22 cellular contexts compared by ENCODE assay signal in genomic region chr2:190820416-190820815, GRCh38.
"Had no signal": no experiment of that assay in that cellular context is flagged by ENCODE, and none has a peak within 500 bp of the region (broad histone marks: within the 10 kb centered on the region; RNA-seq: fewer than 3 reads in every experiment).

No MANE protein-coding gene starts in this region.

- H3K9me3 Mint-ChIP-seq: activated CD8-positive, alpha-beta T cell treated with anti-CD3 and anti-CD28 coated beads for 36 hours had no signal

- H3K27me3 ChIP-seq: breast epithelium, Peyer's patch had no signal

- H3K27ac Mint-ChIP-seq: activated CD4-positive, alpha-beta T cell treated with anti-CD3 and anti-CD28 coated beads for 36 hours; activated CD8-positive, alpha-beta T cell treated with anti-CD3 and anti-CD28 coated beads for 36 hours; activated naive CD4-positive, alpha-beta T cell treated with anti-CD3 and anti-CD28 coated beads, Interleukin-2, amount 50 U/mL, for 24 hours; activated T-cell treated with anti-CD3 and anti-CD28 coated beads, Interleukin-2, amount 50 U/mL, for 72 hours; activated T-helper 2 cell treated with anti-CD3 and anti-CD28 coated beads, Interferon-gamma antibody, Interleukin-2, Interleukin-4, amounts not matched to agents 10 μg/mL and 5 μg/mL and 100 μg/mL, durations not matched to agents 14 hours and 24 hours and 36 hours had no signal

- H3K36me3 ChIP-seq: breast epithelium, Peyer's patch had no signal

- H3K27me3 Mint-ChIP-seq: activated CD4-positive, alpha-beta T cell treated with anti-CD3 and anti-CD28 coated beads for 36 hours; activated CD8-positive, alpha-beta T cell treated with anti-CD3 and anti-CD28 coated beads for 36 hours; activated naive CD4-positive, alpha-beta T cell treated with anti-CD3 and anti-CD28 coated beads, Interleukin-2, amount 50 U/mL, for 24 hours had no signal

- H3K4me1 ChIP-seq: breast epithelium had no signal

- DNase-seq: activated CD4-positive, alpha-beta T cell treated with anti-CD3 and anti-CD28 coated beads for 36 hours; activated CD8-positive, alpha-beta memory T cell treated with anti-CD3 and anti-CD28 coated beads, Interleukin-2, amount 50 U/mL, for 4 hours; activated CD8-positive, alpha-beta T cell treated with anti-CD3 and anti-CD28 coated beads for 36 hours; activated gamma-delta T cell treated with Interleukin-2 at 50 U/mL for 16 hours; activated T-cell treated with anti-CD3 and anti-CD28 coated beads, Interleukin-2, amount 50 U/mL, for 72 hours; aorta; Kasumi-1; KBM-7; NCI-H1105 treated with DMSO at 0.1 percent for 48 hours; NCI-H1436 treated with DMSO at 0.1 percent for 48 hours; NCI-H187; NCI-H2081; NCI-H510A treated with DMSO at 0.1 percent for 48 hours; NCI-H69; Peyer's patch; SHP77; T-helper 1 cell had no signal

- H3K4me3 Mint-ChIP-seq: activated CD4-positive, alpha-beta T cell treated with anti-CD3 and anti-CD28 coated beads for 36 hours; activated CD8-positive, alpha-beta T cell treated with anti-CD3 and anti-CD28 coated beads for 36 hours; activated naive CD4-positive, alpha-beta T cell treated with anti-CD3 and anti-CD28 coated beads, Interleukin-2, amount 50 U/mL, for 24 hours; activated T-cell treated with anti-CD3 and anti-CD28 coated beads, Interleukin-2, amount 50 U/mL, for 72 hours had no signal

- H3K36me3 Mint-ChIP-seq: activated naive CD4-positive, alpha-beta T cell treated with anti-CD3 and anti-CD28 coated beads, Interleukin-2, amount 50 U/mL, for 24 hours had no signal

- H3K9me3 ChIP-seq: breast epithelium, Peyer's patch had no signal

- H3K27ac ChIP-seq: Peyer's patch, RWPE1, VCaP had no signal

- H3K4me1 Mint-ChIP-seq: activated CD4-positive, alpha-beta T cell treated with anti-CD3 and anti-CD28 coated beads for 36 hours; activated naive CD4-positive, alpha-beta T cell treated with anti-CD3 and anti-CD28 coated beads, Interleukin-2, amount 50 U/mL, for 24 hours had no signal

- H3K4me3 ChIP-seq: breast epithelium, Peyer's patch had no signal

- ATAC-seq: activated CD4-positive, alpha-beta T cell treated with anti-CD3 and anti-CD28 coated beads for 36 hours; activated CD8-positive, alpha-beta T cell treated with anti-CD3 and anti-CD28 coated beads for 36 hours; activated T-cell treated with anti-CD3 and anti-CD28 coated beads, Interleukin-2, amount 50 U/mL, for 72 hours had no signal
